1 cellular context compared by ENCODE assay signal in genomic region chr2:201127570-201127969, GRCh38.
TF ChIP-seq lines count a peak whose summit lies in the region.

No MANE protein-coding gene starts in this region.

TF ChIP-seq in H1, 55 proteins besides CTCF, POLR2A, EP300 and RAD21:
- TF ChIP-seq CBX5 (IDR thresholded peaks at IDR 0.05; ENCODE audit: low read depth, low read length) = no peak
- no peak for TF ChIP-seq CTBP2 (IDR thresholded peaks at IDR 0.05; ENCODE audit: borderline replicate concordance, insufficient read depth, insufficient read length, low read length)
- TF ChIP-seq PHF8 (conservative IDR thresholded peaks at IDR 0.05; ENCODE audit: low read depth, low read length) = no peak
- no peak for TF ChIP-seq BCL11A (IDR thresholded peaks at IDR 0.05; ENCODE audit: low read depth in 2 of 2, low read length in 2 of 2)
- TF ChIP-seq CBX8 (IDR thresholded peaks at IDR 0.05; ENCODE audit: borderline replicate concordance, low read depth, low read length) = no peak
- TF ChIP-seq NANOG (IDR thresholded peaks at IDR 0.05; ENCODE audit: insufficient read depth, low read depth, low read length, poor library complexity, severe bottlenecking) = no peak
- TF ChIP-seq YY1 (IDR thresholded peaks at IDR 0.05; ENCODE audit: low read depth, low read length) = no peak
- no peak for TF ChIP-seq RXRA (IDR thresholded peaks at IDR 0.05; ENCODE audit: insufficient read depth, low read depth, low read length)
- no peak for TF ChIP-seq HDAC2 (IDR thresholded peaks at IDR 0.05; ENCODE audit: borderline replicate concordance in 1 of 2, low read depth in 2 of 2, low read length in 2 of 2)
- TF ChIP-seq TAF1 (IDR thresholded peaks at IDR 0.05; ENCODE audit: low read depth, low read length) = no peak
- TF ChIP-seq GABPA (IDR thresholded peaks at IDR 0.05; ENCODE audit: borderline replicate concordance, insufficient read depth, low read length) = no peak
- TF ChIP-seq KDM1A (IDR thresholded peaks at IDR 0.05; ENCODE audit: borderline replicate concordance, low read length) = no peak
- no peak for TF ChIP-seq JUND (IDR thresholded peaks at IDR 0.05; ENCODE audit: low read length)
